Comparison of ENCODE assay signal across 13 cellular contexts in the genomic region with DNA sequence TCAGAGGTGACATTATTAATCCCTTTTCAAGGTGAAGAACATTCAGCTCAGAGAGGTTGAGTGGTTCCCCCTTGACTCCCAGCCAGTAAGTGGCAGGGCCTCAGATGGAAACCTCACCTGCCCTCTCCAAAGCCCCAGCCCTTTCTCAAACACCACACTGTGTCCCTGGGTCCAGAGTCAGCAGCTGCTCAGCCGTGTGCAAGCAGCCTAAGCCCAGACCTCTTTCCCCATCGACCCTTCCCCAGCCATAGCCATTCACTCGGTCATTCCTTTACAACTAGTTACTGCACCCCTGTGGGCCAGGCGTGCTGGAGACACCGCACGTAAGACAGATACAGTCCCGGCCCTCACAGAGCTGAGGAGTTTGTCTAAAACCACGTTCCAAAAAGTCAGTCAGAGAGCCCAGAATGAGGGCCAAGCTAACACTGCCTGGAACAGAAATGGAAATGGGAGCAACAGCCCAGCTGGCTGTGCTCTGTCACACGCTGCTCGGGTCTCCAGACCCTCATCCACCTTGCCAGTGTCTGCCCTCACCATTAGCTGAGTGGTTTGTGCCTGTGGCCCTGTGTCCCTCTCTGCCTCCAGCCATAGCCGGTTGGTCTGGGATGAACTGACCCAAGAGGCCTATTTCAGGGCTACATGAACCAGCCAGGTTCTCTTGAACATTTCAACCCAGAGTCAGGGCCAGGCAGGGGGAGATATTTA. TPM values are rescaled to one million over a fixed set of nuclear protein-coding genes. Genes with fewer than 3 reads are reported as not detected.
DNase-seq lines count a peak whose midpoint lies in the region; ATAC-seq and TF ChIP-seq lines count a peak whose summit lies in the region.
"Had no signal": no experiment of that assay in that cellular context is flagged by ENCODE, and none has a peak within 500 bp of the region (broad histone marks: within the 10 kb centered on the region; RNA-seq: fewer than 3 reads in every experiment).

No MANE protein-coding gene starts in this region.

- CTCF ChIA-PET in activated naive CD4-positive, alpha-beta T cell treated with anti-CD3 and anti-CD28 coated beads, Interleukin-2, amount 10 ng/mL, durations not matched to agents 7 days and 5 days (lab: Charles Lee) = interaction anchor here (0.7 to 1.4 kb wide), 4 partner anchors 10 to 62 kb away, joined by 3 to 4 read pairs (median 3); no protein-coding TSS in a partner anchor

- no peak overlapping the region for H3K4me3 Mint-ChIP-seq in activated naive CD4-positive, alpha-beta T cell treated with anti-CD3 and anti-CD28 coated beads, Interleukin-2, amount 10 ng/mL, durations not matched to agents 7 days and 5 days

- H3K4me2 ChIP-seq in skeletal muscle satellite cell (ENCODE audit: low read length) = peak overlapping the region; percentile 69

- H3K4me1 ChIP-seq in body of pancreas (peaks cover 44% of the 10 kb centered on the region), liver (ENCODE audit: control insufficient read depth in 4 of 4, insufficient read depth in 4 of 4, low read length in 3 of 4) (peaks cover 14 to 32% (median 23%) of the 10 kb centered on the region in 4 donors), skeletal muscle satellite cell (ENCODE audit: control insufficient read depth, insufficient read depth, low read length) (peaks cover 33% of the 10 kb centered on the region)

- H3K36me3 Mint-ChIP-seq in activated naive CD4-positive, alpha-beta T cell treated with anti-CD3 and anti-CD28 coated beads, Interleukin-2, amount 10 ng/mL, durations not matched to agents 7 days and 5 days = peaks cover 23% of the 10 kb centered on the region

- no peak for TF ChIP-seq POLR2A in body of pancreas (IDR thresholded peaks at IDR 0.05)

- ATAC-seq in body of pancreas (no peak), GM19324 (IDR thresholded peaks at IDR 0.05; ENCODE audit: low FRiP score, unreplicated experiment) (no peak), GM21619 (IDR thresholded peaks at IDR 0.05; ENCODE audit: unreplicated experiment) (no peak), HG02938 (IDR thresholded peaks at IDR 0.05; ENCODE audit: unreplicated experiment) (no peak)
- ATAC-seq: activated naive CD4-positive, alpha-beta T cell treated with anti-CD3 and anti-CD28 coated beads, Interleukin-2, amount 50 U/mL, for 72 hours had no signal

- peaks cover 8% of the 10 kb centered on the region for H3K4me1 Mint-ChIP-seq in activated naive CD4-positive, alpha-beta T cell treated with anti-CD3 and anti-CD28 coated beads, Interleukin-2, amount 10 ng/mL, durations not matched to agents 7 days and 5 days

- H3K9ac ChIP-seq in liver (ENCODE audit: low read depth in 1 of 2, low read length in 2 of 2) (no peak overlapping the region), skeletal muscle satellite cell (ENCODE audit: low read depth, low read length) (peak overlapping the region; percentile 8)

- H3K27me3 Mint-ChIP-seq in activated naive CD4-positive, alpha-beta T cell treated with anti-CD3 and anti-CD28 coated beads, Interleukin-2, amount 10 ng/mL, durations not matched to agents 7 days and 5 days = no peaks in the 10 kb centered on the region

- TF ChIP-seq CTCF in body of pancreas (IDR thresholded peaks at IDR 0.05) (no peak), liver (IDR thresholded peaks at IDR 0.05; ENCODE audit: low read depth, low read length, missing input control) (no peak)

- intact Hi-C loops in body of pancreas (cut with DNase I) = no loop called here

- H3K36me3 ChIP-seq in body of pancreas (replicated peaks in 1 of 2; ENCODE audit: insufficient read depth in 1 of 2, low read depth in 2 of 2) (no peaks in the 10 kb centered on the region), liver (ENCODE audit: control insufficient read depth in 4 of 4, insufficient read depth in 3 of 4, low read depth in 1 of 4, low read length in 3 of 4) (peaks cover 0 to 1% (median 0%) of the 10 kb centered on the region in 4 donors), skeletal muscle satellite cell (ENCODE audit: insufficient read depth, low read length) (no peaks in the 10 kb centered on the region)

- H3K27me3 ChIP-seq in body of pancreas (no peaks in the 10 kb centered on the region), liver (ENCODE audit: control insufficient read depth in 4 of 4, insufficient read depth in 4 of 4, low read length in 3 of 4) (no peaks in the 10 kb centered on the region), skeletal muscle satellite cell (ENCODE audit: control insufficient read depth, insufficient read depth, low read length) (no peaks in the 10 kb centered on the region)

- H3K4me3 ChIP-seq in body of pancreas (no peak overlapping the region), liver (ENCODE audit: low read depth in 1 of 3, low read length in 3 of 3) (no peak overlapping the region), skeletal muscle satellite cell (ENCODE audit: low read length) (no peak overlapping the region)

- WGBS in body of pancreas, 2 donors = 78 to 86% methylated on average over 9 to 11 of the region's 11 CpGs
- 84% methylated on average over 11 of the region's 11 CpGs for WGBS in liver

- peak overlapping the region; percentile 47 to 72 (median 66) for H3K27ac ChIP-seq in body of pancreas
- H3K27ac ChIP-seq in liver (ENCODE audit: low read depth in 1 of 2, low read length in 2 of 2) = peak overlapping the region; percentile 14 to 35

- no peaks in the 10 kb centered on the region for H3K9me3 Mint-ChIP-seq in activated naive CD4-positive, alpha-beta T cell treated with anti-CD3 and anti-CD28 coated beads, Interleukin-2, amount 10 ng/mL, durations not matched to agents 7 days and 5 days
- H3K9me3 Mint-ChIP-seq: activated naive CD4-positive, alpha-beta T cell treated with anti-CD3 and anti-CD28 coated beads, Interleukin-2, amount 50 U/mL, for 72 hours had no signal

- no peak overlapping the region for H3K27ac Mint-ChIP-seq in activated naive CD4-positive, alpha-beta T cell treated with anti-CD3 and anti-CD28 coated beads, Interleukin-2, amount 10 ng/mL, durations not matched to agents 7 days and 5 days

- H3K9me3 ChIP-seq in body of pancreas = no peaks in the 10 kb centered on the region
- no peaks in the 10 kb centered on the region for H3K9me3 ChIP-seq in liver (ENCODE audit: control insufficient read depth in 4 of 4, low read length in 3 of 4)
- no peaks in the 10 kb centered on the region for H3K9me3 ChIP-seq in skeletal muscle satellite cell (replicated peaks; ENCODE audit: low read length)

- TF ChIP-seq RAD21 in liver (IDR thresholded peaks at IDR 0.05) = no peak

- peak; percentile 26 for DNase-seq in DMS79 treated with DMSO at 0.1 percent for 48 hours (lab: John Stamatoyannopoulos, UW)
- no peak for DNase-seq in body of pancreas
- DNase-seq in activated naive CD4-positive, alpha-beta T cell treated with anti-CD3 and anti-CD28 coated beads, Interleukin-2, amount 10 ng/mL, durations not matched to agents 7 days and 5 days = no peak
- DNase-seq: activated CD4-positive, alpha-beta T cell treated with anti-CD3 and anti-CD28 coated beads for 48 hours; effector CD4-positive, alpha-beta T cell; NCI-H1417; NCI-H82 had no signal

TF ChIP-seq in liver, 16 proteins besides CTCF, POLR2A, EP300 and RAD21:
- TF ChIP-seq ZBTB33 (IDR thresholded peaks at IDR 0.05) (no peak), FOXA1 (IDR thresholded peaks at IDR 0.05) (no peak), NR2F2 (IDR thresholded peaks at IDR 0.05) (no peak), YY1 (IDR thresholded peaks at IDR 0.05) (no peak), JUND (IDR thresholded peaks at IDR 0.05) (no peak), RXRA (IDR thresholded peaks at IDR 0.05) (no peak)
- TF ChIP-seq, protein P1, sequence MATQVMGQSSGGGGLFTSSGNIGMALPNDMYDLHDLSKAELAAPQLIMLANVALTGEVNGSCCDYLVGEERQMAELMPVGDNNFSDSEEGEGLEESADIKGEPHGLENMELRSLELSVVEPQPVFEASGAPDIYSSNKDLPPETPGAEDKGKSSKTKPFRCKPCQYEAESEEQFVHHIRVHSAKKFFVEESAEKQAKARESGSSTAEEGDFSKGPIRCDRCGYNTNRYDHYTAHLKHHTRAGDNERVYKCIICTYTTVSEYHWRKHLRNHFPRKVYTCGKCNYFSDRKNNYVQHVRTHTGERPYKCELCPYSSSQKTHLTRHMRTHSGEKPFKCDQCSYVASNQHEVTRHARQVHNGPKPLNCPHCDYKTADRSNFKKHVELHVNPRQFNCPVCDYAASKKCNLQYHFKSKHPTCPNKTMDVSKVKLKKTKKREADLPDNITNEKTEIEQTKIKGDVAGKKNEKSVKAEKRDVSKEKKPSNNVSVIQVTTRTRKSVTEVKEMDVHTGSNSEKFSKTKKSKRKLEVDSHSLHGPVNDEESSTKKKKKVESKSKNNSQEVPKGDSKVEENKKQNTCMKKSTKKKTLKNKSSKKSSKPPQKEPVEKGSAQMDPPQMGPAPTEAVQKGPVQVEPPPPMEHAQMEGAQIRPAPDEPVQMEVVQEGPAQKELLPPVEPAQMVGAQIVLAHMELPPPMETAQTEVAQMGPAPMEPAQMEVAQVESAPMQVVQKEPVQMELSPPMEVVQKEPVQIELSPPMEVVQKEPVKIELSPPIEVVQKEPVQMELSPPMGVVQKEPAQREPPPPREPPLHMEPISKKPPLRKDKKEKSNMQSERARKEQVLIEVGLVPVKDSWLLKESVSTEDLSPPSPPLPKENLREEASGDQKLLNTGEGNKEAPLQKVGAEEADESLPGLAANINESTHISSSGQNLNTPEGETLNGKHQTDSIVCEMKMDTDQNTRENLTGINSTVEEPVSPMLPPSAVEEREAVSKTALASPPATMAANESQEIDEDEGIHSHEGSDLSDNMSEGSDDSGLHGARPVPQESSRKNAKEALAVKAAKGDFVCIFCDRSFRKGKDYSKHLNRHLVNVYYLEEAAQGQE (IDR thresholded peaks at IDR 0.05) = no peak

RNA-seq across cellular contexts. Expression of gene ZC3H12D, which starts 29.6 kb away (rescaled TPM):
- total RNA-seq in body of pancreas (1 to 10 TPM in 1 of 2 donors, under 1 TPM in 1; 0.52 to 2.6 TPM), liver (1 to 10 TPM; 1.4 TPM)
- polyA plus RNA-seq in liver = under 1 TPM; 0.07 to 0.27 TPM
- total RNA-seq in skeletal muscle satellite cell (2012; rRNA removed) = under 0.01 and 0.25 TPM in 2 replicates

RNA-seq across cellular contexts. Expression of gene SUMO4, which starts 55.1 kb away (rescaled TPM):
- 1 to 10 TPM in 1 of 2 donors, not detected in 1; 1.3 TPM for total RNA-seq in body of pancreas
- 1 to 10 TPM in 1 of 2 donors, under 1 TPM in 1; 0.84 to 3.3 TPM for total RNA-seq in liver
- under 1 TPM in 1 of 2 donors, not detected in 1; 0.83 TPM for polyA plus RNA-seq in liver
- 1.5 and 2.0 TPM in 2 replicates for total RNA-seq in skeletal muscle satellite cell (2012; rRNA removed)
